ENCODE assay signal across 1 cellular context in the genomic region with DNA sequence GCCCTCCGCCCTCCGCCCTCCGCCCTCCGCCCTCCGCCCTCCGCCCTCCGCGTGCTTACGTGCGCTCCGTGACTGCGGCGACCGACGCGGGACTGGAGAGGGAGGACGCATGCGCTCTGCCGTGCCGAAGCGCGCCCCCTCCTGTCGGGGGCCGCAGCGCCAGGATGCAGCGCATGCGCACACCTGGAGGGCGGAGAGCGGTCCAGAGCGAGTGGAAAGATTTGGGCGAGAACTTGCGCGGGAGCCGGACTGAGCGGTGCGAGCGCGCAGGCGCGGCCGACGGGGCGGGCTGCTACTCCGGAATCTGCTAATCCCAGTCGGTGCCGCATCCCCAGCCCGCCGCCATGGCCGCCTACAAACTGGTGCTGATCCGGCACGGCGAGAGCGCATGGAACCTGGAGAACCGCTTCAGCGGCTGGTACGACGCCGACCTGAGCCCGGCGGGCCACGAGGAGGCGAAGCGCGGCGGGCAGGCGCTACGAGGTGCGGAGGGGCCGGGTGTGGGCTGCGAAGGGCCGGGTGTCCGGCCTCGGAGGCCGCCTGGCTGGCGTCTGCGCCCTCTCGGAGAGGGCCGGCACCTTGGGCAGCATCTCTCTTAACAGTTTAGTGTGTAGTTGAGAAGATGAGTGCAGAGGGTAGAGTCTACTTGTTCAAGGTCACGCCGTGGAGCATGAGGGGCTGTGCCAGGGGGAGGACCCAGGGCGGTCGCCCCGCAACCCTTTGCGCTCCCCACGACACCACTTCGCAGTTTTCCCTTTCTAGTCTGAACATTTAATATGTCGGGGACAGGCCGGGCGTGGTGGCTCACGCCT.
TF ChIP-seq lines count a peak whose summit lies in the region.

Gene PGAM1 (plus strand): TSS at position 228 of the 812 bp plus-strand sequence. CDS start 117 bp downstream, at position 345.

TF ChIP-seq in K562, 482 proteins besides CTCF, POLR2A, EP300 and RAD21 (continued from another document and continues in another):
- TF ChIP-seq SIX5 (IDR thresholded peaks at IDR 0.05; ENCODE audit: borderline replicate concordance in 1 of 2, insufficient read depth in 1 of 2, low read depth in 1 of 2, low read length in 2 of 2): peak in 1 of 2 experiments; percentile 22; a peak in 1 of 4 replicates
- TF ChIP-seq KLF16 (IDR thresholded peaks at IDR 0.05): 0 out of 2 replicates have a peak, but pooled peaks have one; percentile 16
- TF ChIP-seq PCBP1 (IDR thresholded peaks at IDR 0.05; ENCODE audit: low read depth, low read length, poor library complexity, severe bottlenecking): peak; percentile 49
- TF ChIP-seq KLF1 (tag; IDR thresholded peaks at IDR 0.05): 0 out of 2 replicates have a peak, but pooled peaks have one; percentile 41
- no peak for TF ChIP-seq ZBTB26 (CRISPR knock-in tag; IDR thresholded peaks at IDR 0.05)
- TF ChIP-seq ZNF384 (IDR thresholded peaks at IDR 0.05; ENCODE audit: low read depth, low read length): no peak
- TF ChIP-seq STAT5A (IDR thresholded peaks at IDR 0.05; ENCODE audit: borderline replicate concordance, low read length): no peak
- peak in 1 of 2 experiments; percentile 61; a peak in 1 of 4 replicates for TF ChIP-seq TEAD1 (CRISPR knock-in tag; IDR thresholded peaks at IDR 0.05)
- no peak for TF ChIP-seq ZNF217 (CRISPR knock-in tag; IDR thresholded peaks at IDR 0.05)
- peak; percentile 47; the same call in 1 of the 2 replicates for TF ChIP-seq CREB3L1 (IDR thresholded peaks at IDR 0.05; ENCODE audit: borderline replicate concordance, low read depth)
- peak; percentile 41 for TF ChIP-seq NEUROD1 (IDR thresholded peaks at IDR 0.05; ENCODE audit: borderline replicate concordance, low read depth, low read length, partially characterized antibody)
- TF ChIP-seq, protein P1, sequence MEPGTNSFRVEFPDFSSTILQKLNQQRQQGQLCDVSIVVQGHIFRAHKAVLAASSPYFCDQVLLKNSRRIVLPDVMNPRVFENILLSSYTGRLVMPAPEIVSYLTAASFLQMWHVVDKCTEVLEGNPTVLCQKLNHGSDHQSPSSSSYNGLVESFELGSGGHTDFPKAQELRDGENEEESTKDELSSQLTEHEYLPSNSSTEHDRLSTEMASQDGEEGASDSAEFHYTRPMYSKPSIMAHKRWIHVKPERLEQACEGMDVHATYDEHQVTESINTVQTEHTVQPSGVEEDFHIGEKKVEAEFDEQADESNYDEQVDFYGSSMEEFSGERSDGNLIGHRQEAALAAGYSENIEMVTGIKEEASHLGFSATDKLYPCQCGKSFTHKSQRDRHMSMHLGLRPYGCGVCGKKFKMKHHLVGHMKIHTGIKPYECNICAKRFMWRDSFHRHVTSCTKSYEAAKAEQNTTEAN (CRISPR knock-in tag; IDR thresholded peaks at IDR 0.05): no peak
- no peak for TF ChIP-seq XRCC4 (IDR thresholded peaks at IDR 0.05; ENCODE audit: extremely low read depth, insufficient read depth, insufficient read length)
- peak; percentile 87 for TF ChIP-seq POLR2G (IDR thresholded peaks at IDR 0.05; ENCODE audit: low read depth, low read length)
- TF ChIP-seq GABPA (tag; conservative IDR thresholded peaks at IDR 0.05; ENCODE audit: low read depth): peak; percentile 40; the same call in 1 of the 2 replicates
- peak; percentile 58 for TF ChIP-seq ESRRA (IDR thresholded peaks at IDR 0.05; ENCODE audit: borderline replicate concordance, low read depth)
- no peak for TF ChIP-seq ZBTB8A (IDR thresholded peaks at IDR 0.05; ENCODE audit: partially characterized antibody)
- TF ChIP-seq, protein P2, sequence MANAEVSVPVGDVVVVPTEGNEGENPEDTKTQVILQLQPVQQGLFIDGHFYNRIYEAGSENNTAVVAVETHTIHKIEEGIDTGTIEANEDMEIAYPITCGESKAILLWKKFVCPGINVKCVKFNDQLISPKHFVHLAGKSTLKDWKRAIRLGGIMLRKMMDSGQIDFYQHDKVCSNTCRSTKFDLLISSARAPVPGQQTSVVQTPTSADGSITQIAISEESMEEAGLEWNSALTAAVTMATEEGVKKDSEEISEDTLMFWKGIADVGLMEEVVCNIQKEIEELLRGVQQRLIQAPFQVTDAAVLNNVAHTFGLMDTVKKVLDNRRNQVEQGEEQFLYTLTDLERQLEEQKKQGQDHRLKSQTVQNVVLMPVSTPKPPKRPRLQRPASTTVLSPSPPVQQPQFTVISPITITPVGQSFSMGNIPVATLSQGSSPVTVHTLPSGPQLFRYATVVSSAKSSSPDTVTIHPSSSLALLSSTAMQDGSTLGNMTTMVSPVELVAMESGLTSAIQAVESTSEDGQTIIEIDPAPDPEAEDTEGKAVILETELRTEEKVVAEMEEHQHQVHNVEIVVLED (CRISPR knock-in tag; IDR thresholded peaks at IDR 0.05): peak; percentile 89
- TF ChIP-seq NKRF (IDR thresholded peaks at IDR 0.05; ENCODE audit: borderline replicate concordance): no peak
- TF ChIP-seq REST (CRISPR knock-in tag; IDR thresholded peaks at IDR 0.05; ENCODE audit: low read depth): 0 out of 2 replicates have a peak, but pooled peaks have one; percentile 39
- no peak for TF ChIP-seq DDX20 (tag; IDR thresholded peaks at IDR 0.05; ENCODE audit: low read depth)
- no peak for TF ChIP-seq SMARCB1 (IDR thresholded peaks at IDR 0.05; ENCODE audit: insufficient read length, low read depth)
- TF ChIP-seq SP1 (CRISPR knock-in tag; IDR thresholded peaks at IDR 0.05): peak; percentile 60; the same call in 1 of the 2 replicates
- TF ChIP-seq ZNF347 (CRISPR knock-in tag; IDR thresholded peaks at IDR 0.05; ENCODE audit: low read depth): no peak
- no peak for TF ChIP-seq ERF (CRISPR knock-in tag; IDR thresholded peaks at IDR 0.05)
- TF ChIP-seq, protein P3, sequence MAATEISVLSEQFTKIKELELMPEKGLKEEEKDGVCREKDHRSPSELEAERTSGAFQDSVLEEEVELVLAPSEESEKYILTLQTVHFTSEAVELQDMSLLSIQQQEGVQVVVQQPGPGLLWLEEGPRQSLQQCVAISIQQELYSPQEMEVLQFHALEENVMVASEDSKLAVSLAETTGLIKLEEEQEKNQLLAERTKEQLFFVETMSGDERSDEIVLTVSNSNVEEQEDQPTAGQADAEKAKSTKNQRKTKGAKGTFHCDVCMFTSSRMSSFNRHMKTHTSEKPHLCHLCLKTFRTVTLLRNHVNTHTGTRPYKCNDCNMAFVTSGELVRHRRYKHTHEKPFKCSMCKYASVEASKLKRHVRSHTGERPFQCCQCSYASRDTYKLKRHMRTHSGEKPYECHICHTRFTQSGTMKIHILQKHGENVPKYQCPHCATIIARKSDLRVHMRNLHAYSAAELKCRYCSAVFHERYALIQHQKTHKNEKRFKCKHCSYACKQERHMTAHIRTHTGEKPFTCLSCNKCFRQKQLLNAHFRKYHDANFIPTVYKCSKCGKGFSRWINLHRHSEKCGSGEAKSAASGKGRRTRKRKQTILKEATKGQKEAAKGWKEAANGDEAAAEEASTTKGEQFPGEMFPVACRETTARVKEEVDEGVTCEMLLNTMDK (IDR thresholded peaks at IDR 0.05; ENCODE audit: borderline replicate concordance, insufficient read depth, low read depth, low read length, poor library complexity, severe bottlenecking): peak; percentile 96
- TF ChIP-seq, protein P4, sequence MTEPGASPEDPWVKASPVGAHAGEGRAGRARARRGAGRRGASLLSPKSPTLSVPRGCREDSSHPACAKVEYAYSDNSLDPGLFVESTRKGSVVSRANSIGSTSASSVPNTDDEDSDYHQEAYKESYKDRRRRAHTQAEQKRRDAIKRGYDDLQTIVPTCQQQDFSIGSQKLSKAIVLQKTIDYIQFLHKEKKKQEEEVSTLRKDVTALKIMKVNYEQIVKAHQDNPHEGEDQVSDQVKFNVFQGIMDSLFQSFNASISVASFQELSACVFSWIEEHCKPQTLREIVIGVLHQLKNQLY (CRISPR knock-in tag; conservative IDR thresholded peaks at IDR 0.05): no peak
- TF ChIP-seq, protein P5, sequence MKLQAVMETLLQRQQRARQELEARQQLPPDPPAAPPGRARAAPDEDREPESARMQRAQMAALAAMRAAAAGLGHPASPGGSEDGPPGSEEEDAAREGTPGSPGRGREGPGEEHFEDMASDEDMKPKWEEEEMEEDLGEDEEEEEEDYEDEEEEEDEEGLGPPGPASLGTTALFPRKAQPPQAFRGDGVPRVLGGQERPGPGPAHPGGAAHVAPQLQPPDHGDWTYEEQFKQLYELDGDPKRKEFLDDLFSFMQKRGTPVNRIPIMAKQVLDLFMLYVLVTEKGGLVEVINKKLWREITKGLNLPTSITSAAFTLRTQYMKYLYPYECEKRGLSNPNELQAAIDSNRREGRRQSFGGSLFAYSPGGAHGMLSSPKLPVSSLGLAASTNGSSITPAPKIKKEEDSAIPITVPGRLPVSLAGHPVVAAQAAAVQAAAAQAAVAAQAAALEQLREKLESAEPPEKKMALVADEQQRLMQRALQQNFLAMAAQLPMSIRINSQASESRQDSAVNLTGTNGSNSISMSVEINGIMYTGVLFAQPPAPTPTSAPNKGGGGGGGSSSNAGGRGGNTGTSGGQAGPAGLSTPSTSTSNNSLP (IDR thresholded peaks at IDR 0.05; ENCODE audit: borderline replicate concordance, low read depth, low read length): no peak
- no peak for TF ChIP-seq ZFP36 (IDR thresholded peaks at IDR 0.05; ENCODE audit: low read depth, low read length, partially characterized antibody)
- TF ChIP-seq MXI1 (IDR thresholded peaks at IDR 0.05; ENCODE audit: low read depth, low read length): no peak
- TF ChIP-seq ZNF57 (CRISPR knock-in tag; IDR thresholded peaks at IDR 0.05): no peak
- peak; percentile 24; the same call in 1 of the 2 replicates for TF ChIP-seq JUND (IDR thresholded peaks at IDR 0.05; ENCODE audit: borderline replicate concordance, low read depth, low read length)
- TF ChIP-seq JUND (tag; IDR thresholded peaks at IDR 0.05; ENCODE audit: borderline replicate concordance, low read depth, low read length): no peak; the same call in 2 of the 3 replicates
- no peak for TF ChIP-seq ZNF12 (CRISPR knock-in tag; IDR thresholded peaks at IDR 0.05)
- TF ChIP-seq L3MBTL2 (IDR thresholded peaks at IDR 0.05): peak; percentile 65
- peak; percentile 66 for TF ChIP-seq HCFC1 (IDR thresholded peaks at IDR 0.05; ENCODE audit: low read depth, low read length)
- TF ChIP-seq SRSF1 (IDR thresholded peaks at IDR 0.05; ENCODE audit: low read depth, low read length): no peak
- peak; percentile 89 for TF ChIP-seq RBFOX2 (IDR thresholded peaks at IDR 0.05; ENCODE audit: low read depth, low read length)
- no peak for TF ChIP-seq ILF3 (IDR thresholded peaks at IDR 0.05; ENCODE audit: borderline replicate concordance)
